ENCODE assay signal across 13 cellular contexts in the genomic region with DNA sequence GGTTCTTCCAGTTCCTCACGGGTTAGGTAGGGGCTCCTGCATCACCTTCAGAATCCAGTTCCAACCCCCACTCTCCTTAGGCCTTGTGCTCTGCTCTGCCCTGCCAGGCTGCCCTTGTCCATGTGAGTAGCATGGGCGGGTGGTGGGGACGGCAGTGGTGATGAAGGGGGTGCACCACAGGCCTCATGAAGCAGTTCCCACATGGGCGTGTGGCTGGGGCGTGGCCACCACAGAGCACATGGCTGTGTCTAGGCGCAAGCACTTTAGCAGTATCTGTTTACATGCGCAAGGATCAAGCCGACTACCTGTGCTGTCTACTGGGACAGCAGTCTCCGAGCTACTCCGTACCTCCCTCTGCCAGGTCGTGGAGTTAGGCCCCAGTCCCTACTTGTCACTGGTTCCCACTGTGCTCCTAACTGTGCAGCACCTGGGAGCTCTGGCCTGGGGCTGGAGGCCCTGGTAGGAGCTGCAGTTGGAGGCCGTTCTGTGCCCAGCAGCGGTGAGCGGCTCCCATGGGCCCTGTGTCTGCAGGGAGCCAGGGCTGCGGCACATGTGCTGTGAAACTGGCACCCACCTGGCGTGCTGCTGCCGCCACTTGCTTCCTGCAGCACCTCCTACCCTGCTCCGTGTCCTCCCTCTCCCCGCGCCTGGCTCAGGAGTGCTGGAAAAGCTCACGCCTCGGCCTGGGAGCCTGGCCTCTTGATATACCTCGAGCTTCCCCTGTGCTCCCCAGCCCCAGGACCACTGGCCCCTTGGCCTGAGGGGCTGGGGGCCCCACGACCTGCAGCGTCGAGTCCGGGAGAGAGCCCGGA. TPM values are rescaled to one million over a fixed set of nuclear protein-coding genes. Genes with fewer than 3 reads are reported as not detected.
DNase-seq lines count a peak whose midpoint lies in the region; ATAC-seq and TF ChIP-seq lines count a peak whose summit lies in the region.
"Had no signal": no experiment of that assay in that cellular context is flagged by ENCODE, and none has a peak within 500 bp of the region (broad histone marks: within the 10 kb centered on the region; RNA-seq: fewer than 3 reads in every experiment).

No MANE protein-coding gene starts in this region.

- DNase-seq in NCI-H2171 (lab: John Stamatoyannopoulos, UW) (peak; percentile 46), erythroblast (lab: John Stamatoyannopoulos, UW) (peak; percentile 58 to 60), neural crest cell (ENCODE audit: low read depth, low spot score) (no peak), DMS79 treated with DMSO at 0.1 percent for 48 hours (lab: John Stamatoyannopoulos, UW) (no peak), T-helper 2 cell (no peak)
- DNase-seq in effector memory CD8-positive, alpha-beta T cell, result no peak
- DNase-seq in activated CD4-positive, alpha-beta T cell treated with anti-CD3 and anti-CD28 coated beads for 4 hours, result no peak
- DNase-seq: activated T-cell treated with anti-CD3 and anti-CD28 coated beads, Interleukin-2, amount 50 U/mL, for 1 hour; naive B cell; NCI-H446 treated with DMSO at 0.1 percent for 48 hours; SHP77; stimulated activated CD8-positive, alpha-beta memory T cell treated with anti-CD3 and anti-CD28 coated beads, Interleukin-4, amount 100 ng/mL, for 48 hours had no signal

- no peaks in the 10 kb centered on the region for H3K36me3 Mint-ChIP-seq in neural crest cell (ENCODE audit: low read depth)
- H3K36me3 Mint-ChIP-seq in effector memory CD8-positive, alpha-beta T cell (ENCODE audit: insufficient read depth), result peaks cover 4% of the 10 kb centered on the region
- H3K36me3 Mint-ChIP-seq: naive B cell had no signal

- H3K79me2 ChIP-seq in ACC112 (ENCODE audit: control insufficient read depth, insufficient read depth, low read length, unreplicated experiment), result no peaks in the 10 kb centered on the region

- H3K27me3 ChIP-seq in ACC112 (ENCODE audit: insufficient read depth, low read length), result no peaks in the 10 kb centered on the region

- peaks cover 16% of the 10 kb centered on the region for H3K4me1 Mint-ChIP-seq in neural crest cell
- H3K4me1 Mint-ChIP-seq in effector memory CD8-positive, alpha-beta T cell (ENCODE audit: low read depth in 2 of 2), result peaks cover 0 to 2% of the 10 kb centered on the region in 2 donors
- H3K4me1 Mint-ChIP-seq: naive B cell had no signal

- H3K4me3 Mint-ChIP-seq in neural crest cell, result peak overlapping the region; percentile 19
- no peak overlapping the region for H3K4me3 Mint-ChIP-seq in effector memory CD8-positive, alpha-beta T cell
- H3K4me3 Mint-ChIP-seq: naive B cell had no signal

- H2AFZ ChIP-seq in ACC112 (ENCODE audit: low read length, unreplicated experiment), result no peak overlapping the region

- no peak for ATAC-seq in effector memory CD8-positive, alpha-beta T cell (replicated peaks)

- TF ChIP-seq POLR2A in erythroblast (IDR thresholded peaks at IDR 0.05; ENCODE audit: low read length), result no peak

- H3K36me3 ChIP-seq in ACC112 (ENCODE audit: insufficient read depth, low read length), result no peaks in the 10 kb centered on the region

- peaks cover 12% of the 10 kb centered on the region for H3K4me1 ChIP-seq in ACC112 (ENCODE audit: control insufficient read depth, insufficient read depth, low read length, unreplicated experiment)

- no peak overlapping the region for H3K4me3 ChIP-seq in ACC112 (ENCODE audit: low read depth, low read length)

- peak overlapping the region; percentile 29; the same call in 1 of the 2 replicates for H3K27ac ChIP-seq in ACC112 (ENCODE audit: low read depth, low read length)

- H3K27me3 Mint-ChIP-seq in neural crest cell (ENCODE audit: low read depth), result no peaks in the 10 kb centered on the region
- H3K27me3 Mint-ChIP-seq in effector memory CD8-positive, alpha-beta T cell, result peaks cover under 1 to 7% of the 10 kb centered on the region in 2 donors

- H3K27ac Mint-ChIP-seq in neural crest cell (ENCODE audit: unreplicated experiment), result no peak overlapping the region
- H3K27ac Mint-ChIP-seq in effector memory CD8-positive, alpha-beta T cell, result no peak overlapping the region

- no peak for TF ChIP-seq CTCF in neural crest cell (conservative IDR thresholded peaks at IDR 0.05)

- no peaks in the 10 kb centered on the region for H3K9me3 Mint-ChIP-seq in neural crest cell
- H3K9me3 Mint-ChIP-seq in effector memory CD8-positive, alpha-beta T cell, result no peaks in the 10 kb centered on the region
- H3K9me3 Mint-ChIP-seq: naive B cell had no signal

RNA-seq across cellular contexts. Expression of a gene that starts 53.5 kb away (rescaled TPM):
- total RNA-seq in neural crest cell, result 90.4 and 94.0 TPM in 2 replicates

Comparison
In these comparisons a context has a peak if more than half of its experiments do, and no peak if none do; other contexts are left out.
1. DNase-seq: peak in NCI-H2171 (single experiment) and erythroblast (2 of 2); none in neural crest cell (single experiment), DMS79 treated with DMSO at 0.1 percent for 48 hours (single experiment), effector memory CD8-positive, alpha-beta T cell (0 of 3), T-helper 2 cell (0 of 5) and activated CD4-positive, alpha-beta T cell treated with anti-CD3 and anti-CD28 coated beads for 4 hours (0 of 2).